1 cellular context compared by ENCODE assay signal in the genomic region with DNA sequence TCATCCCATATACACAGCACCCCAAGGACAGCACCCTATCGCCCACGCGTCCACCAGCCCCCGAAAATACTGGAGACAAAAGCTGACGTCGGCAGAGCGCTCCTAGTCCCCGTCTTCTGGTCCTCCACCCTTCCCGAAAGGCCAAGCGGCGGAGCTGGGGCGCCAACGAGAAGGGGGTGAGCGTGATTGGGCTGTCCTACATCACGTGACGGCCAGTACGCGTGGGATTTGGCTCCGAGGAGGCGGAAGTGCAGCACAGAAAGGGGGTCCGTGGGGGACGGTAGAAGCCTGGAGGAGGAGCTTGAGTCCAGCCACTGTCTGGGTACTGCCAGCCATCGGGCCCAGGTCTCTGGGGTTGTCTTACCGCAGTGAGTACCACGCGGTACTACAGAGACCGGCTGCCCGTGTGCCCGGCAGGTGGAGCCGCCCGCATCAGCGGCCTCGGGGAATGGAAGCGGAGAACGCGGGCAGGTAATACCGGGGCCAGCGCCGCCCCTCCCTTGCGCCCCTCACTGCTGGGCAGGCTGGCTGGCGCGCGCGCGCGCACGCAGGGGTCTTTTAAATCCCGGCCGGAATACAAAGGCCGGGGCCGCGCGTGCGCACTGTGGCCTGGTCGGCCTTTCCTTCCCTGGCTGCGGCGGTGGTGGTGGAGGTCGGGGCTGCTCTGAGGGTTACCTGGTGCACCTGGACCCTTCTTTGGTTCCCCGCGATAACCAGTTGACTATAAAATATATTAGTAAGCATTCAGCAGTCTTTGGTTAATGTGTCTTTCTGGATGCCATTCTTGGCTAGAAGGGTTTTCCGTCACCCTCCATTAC.
TF ChIP-seq lines count a peak whose summit lies in the region.

Gene TDG (plus strand): TSS at position 283 of the 818 bp plus-strand sequence. CDS start 166 bp downstream, at position 449.

TF ChIP-seq in K562, 482 proteins besides CTCF, POLR2A, EP300 and RAD21 (continued from another document and continues in another):
- TF ChIP-seq, protein P1, sequence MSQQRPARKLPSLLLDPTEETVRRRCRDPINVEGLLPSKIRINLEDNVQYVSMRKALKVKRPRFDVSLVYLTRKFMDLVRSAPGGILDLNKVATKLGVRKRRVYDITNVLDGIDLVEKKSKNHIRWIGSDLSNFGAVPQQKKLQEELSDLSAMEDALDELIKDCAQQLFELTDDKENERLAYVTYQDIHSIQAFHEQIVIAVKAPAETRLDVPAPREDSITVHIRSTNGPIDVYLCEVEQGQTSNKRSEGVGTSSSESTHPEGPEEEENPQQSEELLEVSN (IDR thresholded peaks at IDR 0.05; ENCODE audit: borderline replicate concordance in 1 of 2, extremely low read depth in 1 of 2, insufficient read depth in 1 of 2, insufficient read length in 1 of 2, low read depth in 1 of 2, low read length in 1 of 2, poor library complexity in 1 of 2, severe bottlenecking in 1 of 2), result peak; percentile 72 to 73
- TF ChIP-seq SUPT5H (IDR thresholded peaks at IDR 0.05), result peak; percentile 93
- TF ChIP-seq CBX1 (IDR thresholded peaks at IDR 0.05; ENCODE audit: low read depth), result 0 out of 2 replicates have a peak, but pooled peaks have one; percentile 70
- peak; percentile 56; the same call in 1 of the 2 replicates for TF ChIP-seq FOXP1 (CRISPR knock-in tag; IDR thresholded peaks at IDR 0.05)
- TF ChIP-seq HNRNPL (IDR thresholded peaks at IDR 0.05; ENCODE audit: low read depth, low read length), result peak; percentile 83; the same call in 1 of the 2 replicates
- TF ChIP-seq ELF2 (CRISPR knock-in tag; IDR thresholded peaks at IDR 0.05), result peak; percentile 83
- TF ChIP-seq, protein P2, sequence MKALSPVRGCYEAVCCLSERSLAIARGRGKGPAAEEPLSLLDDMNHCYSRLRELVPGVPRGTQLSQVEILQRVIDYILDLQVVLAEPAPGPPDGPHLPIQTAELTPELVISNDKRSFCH (CRISPR knock-in tag; IDR thresholded peaks at IDR 0.05), result no peak
- TF ChIP-seq, protein P2 (tag; IDR thresholded peaks at IDR 0.05), result peak; percentile 74; the same call in 1 of the 2 replicates
- no peak for TF ChIP-seq MCM2 (IDR thresholded peaks at IDR 0.05; ENCODE audit: low read depth)
- TF ChIP-seq ZNF609 (CRISPR knock-in tag; IDR thresholded peaks at IDR 0.05; ENCODE audit: borderline replicate concordance), result peak; percentile 40; the same call in 1 of the 2 replicates
- peak; percentile 83 for TF ChIP-seq KDM5B (IDR thresholded peaks at IDR 0.05; ENCODE audit: insufficient replicate concordance, low read depth, low read length)
- TF ChIP-seq, protein P3, sequence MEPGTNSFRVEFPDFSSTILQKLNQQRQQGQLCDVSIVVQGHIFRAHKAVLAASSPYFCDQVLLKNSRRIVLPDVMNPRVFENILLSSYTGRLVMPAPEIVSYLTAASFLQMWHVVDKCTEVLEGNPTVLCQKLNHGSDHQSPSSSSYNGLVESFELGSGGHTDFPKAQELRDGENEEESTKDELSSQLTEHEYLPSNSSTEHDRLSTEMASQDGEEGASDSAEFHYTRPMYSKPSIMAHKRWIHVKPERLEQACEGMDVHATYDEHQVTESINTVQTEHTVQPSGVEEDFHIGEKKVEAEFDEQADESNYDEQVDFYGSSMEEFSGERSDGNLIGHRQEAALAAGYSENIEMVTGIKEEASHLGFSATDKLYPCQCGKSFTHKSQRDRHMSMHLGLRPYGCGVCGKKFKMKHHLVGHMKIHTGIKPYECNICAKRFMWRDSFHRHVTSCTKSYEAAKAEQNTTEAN (CRISPR knock-in tag; IDR thresholded peaks at IDR 0.05), result 0 out of 2 replicates have a peak, but pooled peaks have one; percentile 63
- no peak for TF ChIP-seq BDP1 (IDR thresholded peaks at IDR 0.05; ENCODE audit: insufficient read depth, insufficient read length)
- peak; percentile 65 for TF ChIP-seq HMGN3 (IDR thresholded peaks at IDR 0.05; ENCODE audit: borderline replicate concordance, extremely low read depth, insufficient read length, low read depth, low read length)
- TF ChIP-seq HDAC8 (tag; IDR thresholded peaks at IDR 0.05), result 0 out of 2 replicates have a peak, but pooled peaks have one; percentile 8
- TF ChIP-seq CAMTA2 (CRISPR knock-in tag; conservative IDR thresholded peaks at IDR 0.05), result no peak
- TF ChIP-seq, protein P4, sequence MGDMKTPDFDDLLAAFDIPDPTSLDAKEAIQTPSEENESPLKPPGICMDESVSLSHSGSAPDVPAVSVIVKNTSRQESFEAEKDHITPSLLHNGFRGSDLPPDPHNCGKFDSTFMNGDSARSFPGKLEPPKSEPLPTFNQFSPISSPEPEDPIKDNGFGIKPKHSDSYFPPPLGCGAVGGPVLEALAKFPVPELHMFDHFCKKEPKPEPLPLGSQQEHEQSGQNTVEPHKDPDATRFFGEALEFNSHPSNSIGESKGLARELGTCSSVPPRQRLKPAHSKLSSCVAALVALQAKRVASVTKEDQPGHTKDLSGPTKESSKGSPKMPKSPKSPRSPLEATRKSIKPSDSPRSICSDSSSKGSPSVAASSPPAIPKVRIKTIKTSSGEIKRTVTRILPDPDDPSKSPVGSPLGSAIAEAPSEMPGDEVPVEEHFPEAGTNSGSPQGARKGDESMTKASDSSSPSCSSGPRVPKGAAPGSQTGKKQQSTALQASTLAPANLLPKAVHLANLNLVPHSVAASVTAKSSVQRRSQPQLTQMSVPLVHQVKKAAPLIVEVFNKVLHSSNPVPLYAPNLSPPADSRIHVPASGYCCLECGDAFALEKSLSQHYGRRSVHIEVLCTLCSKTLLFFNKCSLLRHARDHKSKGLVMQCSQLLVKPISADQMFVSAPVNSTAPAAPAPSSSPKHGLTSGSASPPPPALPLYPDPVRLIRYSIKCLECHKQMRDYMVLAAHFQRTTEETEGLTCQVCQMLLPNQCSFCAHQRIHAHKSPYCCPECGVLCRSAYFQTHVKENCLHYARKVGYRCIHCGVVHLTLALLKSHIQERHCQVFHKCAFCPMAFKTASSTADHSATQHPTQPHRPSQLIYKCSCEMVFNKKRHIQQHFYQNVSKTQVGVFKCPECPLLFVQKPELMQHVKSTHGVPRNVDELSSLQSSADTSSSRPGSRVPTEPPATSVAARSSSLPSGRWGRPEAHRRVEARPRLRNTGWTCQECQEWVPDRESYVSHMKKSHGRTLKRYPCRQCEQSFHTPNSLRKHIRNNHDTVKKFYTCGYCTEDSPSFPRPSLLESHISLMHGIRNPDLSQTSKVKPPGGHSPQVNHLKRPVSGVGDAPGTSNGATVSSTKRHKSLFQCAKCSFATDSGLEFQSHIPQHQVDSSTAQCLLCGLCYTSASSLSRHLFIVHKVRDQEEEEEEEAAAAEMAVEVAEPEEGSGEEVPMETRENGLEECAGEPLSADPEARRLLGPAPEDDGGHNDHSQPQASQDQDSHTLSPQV (IDR thresholded peaks at IDR 0.05), result peak; percentile 60
- TF ChIP-seq ELF4 (CRISPR knock-in tag; IDR thresholded peaks at IDR 0.05), result peak; percentile 82
- no peak for TF ChIP-seq ZNF644 (tag; IDR thresholded peaks at IDR 0.05; ENCODE audit: low read depth)
- TF ChIP-seq RBFOX2 (IDR thresholded peaks at IDR 0.05; ENCODE audit: low read depth, low read length), result peak; percentile 99
- TF ChIP-seq FOS (IDR thresholded peaks at IDR 0.05; ENCODE audit: extremely low read depth, insufficient read length), result peak; percentile 49
- TF ChIP-seq CREB1 (IDR thresholded peaks at IDR 0.05), result peak; percentile 42
- peak; percentile 74 for TF ChIP-seq CREB1 (CRISPR knock-in tag; IDR thresholded peaks at IDR 0.05)
- TF ChIP-seq FOSL1 (tag; conservative IDR thresholded peaks at IDR 0.05), result 0 out of 2 replicates have a peak, but pooled peaks have one; percentile 44
- TF ChIP-seq SPI1 (IDR thresholded peaks at IDR 0.05; ENCODE audit: borderline replicate concordance, low read depth, low read length), result peak; percentile 69; the same call in 1 of the 2 replicates
- peak; percentile 80 for TF ChIP-seq DIDO1 (tag; IDR thresholded peaks at IDR 0.05; ENCODE audit: low read depth)
- TF ChIP-seq PML (IDR thresholded peaks at IDR 0.05; ENCODE audit: low read length), result peak; percentile 34
- peak; percentile 100 for TF ChIP-seq USF1 (CRISPR knock-in tag; IDR thresholded peaks at IDR 0.05)
- peak; percentile 35; the same call in 1 of the 2 replicates for TF ChIP-seq PKNOX1 (IDR thresholded peaks at IDR 0.05)
- TF ChIP-seq, protein P5, sequence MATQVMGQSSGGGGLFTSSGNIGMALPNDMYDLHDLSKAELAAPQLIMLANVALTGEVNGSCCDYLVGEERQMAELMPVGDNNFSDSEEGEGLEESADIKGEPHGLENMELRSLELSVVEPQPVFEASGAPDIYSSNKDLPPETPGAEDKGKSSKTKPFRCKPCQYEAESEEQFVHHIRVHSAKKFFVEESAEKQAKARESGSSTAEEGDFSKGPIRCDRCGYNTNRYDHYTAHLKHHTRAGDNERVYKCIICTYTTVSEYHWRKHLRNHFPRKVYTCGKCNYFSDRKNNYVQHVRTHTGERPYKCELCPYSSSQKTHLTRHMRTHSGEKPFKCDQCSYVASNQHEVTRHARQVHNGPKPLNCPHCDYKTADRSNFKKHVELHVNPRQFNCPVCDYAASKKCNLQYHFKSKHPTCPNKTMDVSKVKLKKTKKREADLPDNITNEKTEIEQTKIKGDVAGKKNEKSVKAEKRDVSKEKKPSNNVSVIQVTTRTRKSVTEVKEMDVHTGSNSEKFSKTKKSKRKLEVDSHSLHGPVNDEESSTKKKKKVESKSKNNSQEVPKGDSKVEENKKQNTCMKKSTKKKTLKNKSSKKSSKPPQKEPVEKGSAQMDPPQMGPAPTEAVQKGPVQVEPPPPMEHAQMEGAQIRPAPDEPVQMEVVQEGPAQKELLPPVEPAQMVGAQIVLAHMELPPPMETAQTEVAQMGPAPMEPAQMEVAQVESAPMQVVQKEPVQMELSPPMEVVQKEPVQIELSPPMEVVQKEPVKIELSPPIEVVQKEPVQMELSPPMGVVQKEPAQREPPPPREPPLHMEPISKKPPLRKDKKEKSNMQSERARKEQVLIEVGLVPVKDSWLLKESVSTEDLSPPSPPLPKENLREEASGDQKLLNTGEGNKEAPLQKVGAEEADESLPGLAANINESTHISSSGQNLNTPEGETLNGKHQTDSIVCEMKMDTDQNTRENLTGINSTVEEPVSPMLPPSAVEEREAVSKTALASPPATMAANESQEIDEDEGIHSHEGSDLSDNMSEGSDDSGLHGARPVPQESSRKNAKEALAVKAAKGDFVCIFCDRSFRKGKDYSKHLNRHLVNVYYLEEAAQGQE (CRISPR knock-in tag; IDR thresholded peaks at IDR 0.05; ENCODE audit: low read depth), result no peak
- peak; percentile 53 for TF ChIP-seq MAFK (IDR thresholded peaks at IDR 0.05; ENCODE audit: low read length)
- TF ChIP-seq ZNF41 (CRISPR knock-in tag; conservative IDR thresholded peaks at IDR 0.05), result no peak
- peak; percentile 31 for TF ChIP-seq HNRNPLL (IDR thresholded peaks at IDR 0.05; ENCODE audit: low read depth, low read length, poor library complexity, severe bottlenecking)
- TF ChIP-seq TRIM24 (IDR thresholded peaks at IDR 0.05), result peak in 1 of 2 experiments; percentile 85; a peak in 2 of 4 replicates
- peak; percentile 79; the same call in 1 of the 2 replicates for TF ChIP-seq MTA3 (IDR thresholded peaks at IDR 0.05; ENCODE audit: borderline replicate concordance)
- TF ChIP-seq KDM4B (IDR thresholded peaks at IDR 0.05; ENCODE audit: borderline replicate concordance in 2 of 2, low read depth in 1 of 2), result peak in 1 of 2 experiments; percentile 82; a peak in 1 of 4 replicates
